In genomic region chr15:74429784-74430141, GRCh38 we compare ENCODE assay signal across 3 cellular contexts.
TF ChIP-seq lines count a peak whose summit lies in the region.

No MANE protein-coding gene starts in this region.

TF ChIP-seq in HCT116, 20 proteins besides CTCF, POLR2A, EP300 and RAD21:
- TF ChIP-seq EZH2 (IDR thresholded peaks at IDR 0.05), result no peak
- TF ChIP-seq, protein P1, sequence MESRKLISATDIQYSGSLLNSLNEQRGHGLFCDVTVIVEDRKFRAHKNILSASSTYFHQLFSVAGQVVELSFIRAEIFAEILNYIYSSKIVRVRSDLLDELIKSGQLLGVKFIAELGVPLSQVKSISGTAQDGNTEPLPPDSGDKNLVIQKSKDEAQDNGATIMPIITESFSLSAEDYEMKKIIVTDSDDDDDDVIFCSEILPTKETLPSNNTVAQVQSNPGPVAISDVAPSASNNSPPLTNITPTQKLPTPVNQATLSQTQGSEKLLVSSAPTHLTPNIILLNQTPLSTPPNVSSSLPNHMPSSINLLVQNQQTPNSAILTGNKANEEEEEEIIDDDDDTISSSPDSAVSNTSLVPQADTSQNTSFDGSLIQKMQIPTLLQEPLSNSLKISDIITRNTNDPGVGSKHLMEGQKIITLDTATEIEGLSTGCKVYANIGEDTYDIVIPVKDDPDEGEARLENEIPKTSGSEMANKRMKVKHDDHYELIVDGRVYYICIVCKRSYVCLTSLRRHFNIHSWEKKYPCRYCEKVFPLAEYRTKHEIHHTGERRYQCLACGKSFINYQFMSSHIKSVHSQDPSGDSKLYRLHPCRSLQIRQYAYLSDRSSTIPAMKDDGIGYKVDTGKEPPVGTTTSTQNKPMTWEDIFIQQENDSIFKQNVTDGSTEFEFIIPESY (IDR thresholded peaks at IDR 0.05; ENCODE audit: extremely low read depth, insufficient replicate concordance, low read length), result no peak
- TF ChIP-seq FOSL1 (IDR thresholded peaks at IDR 0.05; ENCODE audit: low read depth), result no peak
- TF ChIP-seq EGR1 (IDR thresholded peaks at IDR 0.05; ENCODE audit: low read depth), result no peak
- no peak for TF ChIP-seq CBX3 (IDR thresholded peaks at IDR 0.05; ENCODE audit: low read depth)
- no peak for TF ChIP-seq TCF7L2 (IDR thresholded peaks at IDR 0.05; ENCODE audit: borderline replicate concordance, extremely low read depth, insufficient read depth, insufficient read length)
- no peak for TF ChIP-seq ZFX (IDR thresholded peaks at IDR 0.05)
- TF ChIP-seq CEBPB (IDR thresholded peaks at IDR 0.05; ENCODE audit: low read depth), result no peak
- TF ChIP-seq POLR2AphosphoS5 (IDR thresholded peaks at IDR 0.05; ENCODE audit: low read depth, low read length), result no peak
- no peak for TF ChIP-seq ZNF274 (IDR thresholded peaks at IDR 0.05; ENCODE audit: low read depth, low read length)
TF ChIP-seq in HCT116: peak in this region for 0.

TF ChIP-seq in GM12878, 131 proteins besides CTCF, POLR2A, EP300 and RAD21:
- 0 out of 2 replicates have a peak, but pooled peaks have one; percentile 20 for TF ChIP-seq POLR2AphosphoS5 (IDR thresholded peaks at IDR 0.05; ENCODE audit: low read length)
- TF ChIP-seq CEBPZ (IDR thresholded peaks at IDR 0.05; ENCODE audit: low read depth, low read length), result no peak

TF ChIP-seq in GM23338, 12 proteins besides CTCF, POLR2A, EP300 and RAD21:
- TF ChIP-seq REST (IDR thresholded peaks at IDR 0.05; ENCODE audit: unreplicated experiment) (no peak), NANOG (IDR thresholded peaks at IDR 0.05; ENCODE audit: borderline replicate concordance) (no peak), ZNF462 (CRISPR knock-in tag; IDR thresholded peaks at IDR 0.05) (no peak), CREB1 (CRISPR knock-in tag; IDR thresholded peaks at IDR 0.05; ENCODE audit: low read depth) (no peak), ZNF114 (CRISPR knock-in tag; IDR thresholded peaks at IDR 0.05) (no peak), EZH2 (IDR thresholded peaks at IDR 0.05; ENCODE audit: low read depth, unreplicated experiment) (no peak), JUNB (IDR thresholded peaks at IDR 0.05; ENCODE audit: unreplicated experiment) (no peak), STAT1 (IDR thresholded peaks at IDR 0.05; ENCODE audit: unreplicated experiment) (no peak), EZH2phosphoT487 (IDR thresholded peaks at IDR 0.05; ENCODE audit: unreplicated experiment) (no peak), ZNF331 (CRISPR knock-in tag; IDR thresholded peaks at IDR 0.05; ENCODE audit: low read depth) (no peak), POLR2AphosphoS5 (IDR thresholded peaks at IDR 0.05; ENCODE audit: low read depth) (no peak)
- TF ChIP-seq, protein P2, sequence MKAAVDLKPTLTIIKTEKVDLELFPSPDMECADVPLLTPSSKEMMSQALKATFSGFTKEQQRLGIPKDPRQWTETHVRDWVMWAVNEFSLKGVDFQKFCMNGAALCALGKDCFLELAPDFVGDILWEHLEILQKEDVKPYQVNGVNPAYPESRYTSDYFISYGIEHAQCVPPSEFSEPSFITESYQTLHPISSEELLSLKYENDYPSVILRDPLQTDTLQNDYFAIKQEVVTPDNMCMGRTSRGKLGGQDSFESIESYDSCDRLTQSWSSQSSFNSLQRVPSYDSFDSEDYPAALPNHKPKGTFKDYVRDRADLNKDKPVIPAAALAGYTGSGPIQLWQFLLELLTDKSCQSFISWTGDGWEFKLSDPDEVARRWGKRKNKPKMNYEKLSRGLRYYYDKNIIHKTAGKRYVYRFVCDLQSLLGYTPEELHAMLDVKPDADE (IDR thresholded peaks at IDR 0.05), result no peak
TF ChIP-seq in GM23338: peak in this region for 0.
